In genomic region chr5:143547342-143547741, GRCh38 we compare ENCODE assay signal across 1 cellular context.
TF ChIP-seq lines count a peak whose summit lies in the region.

No MANE protein-coding gene starts in this region.

TF ChIP-seq in HepG2, 621 proteins besides CTCF, POLR2A, EP300 and RAD21 (continued from another document and continues in another):
- TF ChIP-seq, protein P1, sequence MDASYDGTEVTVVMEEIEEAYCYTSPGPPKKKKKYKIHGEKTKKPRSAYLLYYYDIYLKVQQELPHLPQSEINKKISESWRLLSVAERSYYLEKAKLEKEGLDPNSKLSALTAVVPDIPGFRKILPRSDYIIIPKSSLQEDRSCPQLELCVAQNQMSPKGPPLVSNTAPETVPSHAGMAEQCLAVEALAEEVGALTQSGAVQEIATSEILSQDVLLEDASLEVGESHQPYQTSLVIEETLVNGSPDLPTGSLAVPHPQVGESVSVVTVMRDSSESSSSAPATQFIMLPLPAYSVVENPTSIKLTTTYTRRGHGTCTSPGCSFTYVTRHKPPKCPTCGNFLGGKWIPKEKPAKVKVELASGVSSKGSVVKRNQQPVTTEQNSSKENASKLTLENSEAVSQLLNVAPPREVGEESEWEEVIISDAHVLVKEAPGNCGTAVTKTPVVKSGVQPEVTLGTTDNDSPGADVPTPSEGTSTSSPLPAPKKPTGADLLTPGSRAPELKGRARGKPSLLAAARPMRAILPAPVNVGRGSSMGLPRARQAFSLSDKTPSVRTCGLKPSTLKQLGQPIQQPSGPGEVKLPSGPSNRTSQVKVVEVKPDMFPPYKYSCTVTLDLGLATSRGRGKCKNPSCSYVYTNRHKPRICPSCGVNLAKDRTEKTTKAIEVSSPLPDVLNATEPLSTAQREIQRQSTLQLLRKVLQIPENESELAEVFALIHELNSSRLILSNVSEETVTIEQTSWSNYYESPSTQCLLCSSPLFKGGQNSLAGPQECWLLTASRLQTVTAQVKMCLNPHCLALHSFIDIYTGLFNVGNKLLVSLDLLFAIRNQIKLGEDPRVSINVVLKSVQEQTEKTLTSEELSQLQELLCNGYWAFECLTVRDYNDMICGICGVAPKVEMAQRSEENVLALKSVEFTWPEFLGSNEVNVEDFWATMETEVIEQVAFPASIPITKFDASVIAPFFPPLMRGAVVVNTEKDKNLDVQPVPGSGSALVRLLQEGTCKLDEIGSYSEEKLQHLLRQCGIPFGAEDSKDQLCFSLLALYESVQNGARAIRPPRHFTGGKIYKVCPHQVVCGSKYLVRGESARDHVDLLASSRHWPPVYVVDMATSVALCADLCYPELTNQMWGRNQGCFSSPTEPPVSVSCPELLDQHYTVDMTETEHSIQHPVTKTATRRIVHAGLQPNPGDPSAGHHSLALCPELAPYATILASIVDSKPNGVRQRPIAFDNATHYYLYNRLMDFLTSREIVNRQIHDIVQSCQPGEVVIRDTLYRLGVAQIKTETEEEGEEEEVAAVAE (CRISPR knock-in tag; IDR thresholded peaks at IDR 0.05; ENCODE audit: borderline replicate concordance), result 0 out of 2 replicates have a peak, but pooled peaks have one; percentile 53
- TF ChIP-seq ARNT2 (CRISPR knock-in tag; IDR thresholded peaks at IDR 0.05; ENCODE audit: low read depth) (no peak), NFIC (IDR thresholded peaks at IDR 0.05; ENCODE audit: low read length) (peak; percentile 91), ZFYVE20 (CRISPR knock-in tag; IDR thresholded peaks at IDR 0.05; ENCODE audit: borderline replicate concordance, low read depth) (no peak), ATM (IDR thresholded peaks at IDR 0.05; ENCODE audit: borderline replicate concordance) (no peak), NR1H2 (CRISPR knock-in tag; IDR thresholded peaks at IDR 0.05; ENCODE audit: borderline replicate concordance, low read depth) (no peak), ZNF652 (CRISPR knock-in tag; IDR thresholded peaks at IDR 0.05; ENCODE audit: borderline replicate concordance, low read depth) (no peak; the same call in 1 of the 2 replicates), CERS6 (CRISPR knock-in tag; IDR thresholded peaks at IDR 0.05) (no peak), HOXA3 (CRISPR knock-in tag; IDR thresholded peaks at IDR 0.05) (0 out of 2 replicates have a peak, but pooled peaks have one; percentile 25), MYPOP (CRISPR knock-in tag; IDR thresholded peaks at IDR 0.05) (no peak), DPF2 (CRISPR knock-in tag; IDR thresholded peaks at IDR 0.05; ENCODE audit: borderline replicate concordance, low read depth) (peak; percentile 75; the same call in 1 of the 2 replicates), ESRRA (CRISPR knock-in tag; IDR thresholded peaks at IDR 0.05; ENCODE audit: low read depth) (no peak), SNAPC2 (CRISPR knock-in tag; IDR thresholded peaks at IDR 0.05) (no peak; the same call in 1 of the 2 replicates), SKI (IDR thresholded peaks at IDR 0.05; ENCODE audit: partially characterized antibody) (no peak), MXI1 (IDR thresholded peaks at IDR 0.05; ENCODE audit: borderline replicate concordance, low read depth, low read length) (no peak), ZNF274 (CRISPR knock-in tag; IDR thresholded peaks at IDR 0.05) (no peak), KLF9 (CRISPR knock-in tag; IDR thresholded peaks at IDR 0.05; ENCODE audit: low read depth) (no peak), ZNF678 (CRISPR knock-in tag; IDR thresholded peaks at IDR 0.05) (no peak), ISX (CRISPR knock-in tag; conservative IDR thresholded peaks at IDR 0.05) (no peak), SCMH1 (CRISPR knock-in tag; IDR thresholded peaks at IDR 0.05; ENCODE audit: borderline replicate concordance) (no peak), CCAR2 (optimal IDR thresholded peaks at IDR 0.05; ENCODE audit: low read depth, low read length) (no peak), GPBP1L1 (CRISPR knock-in tag; IDR thresholded peaks at IDR 0.05) (no peak), RFX1 (IDR thresholded peaks at IDR 0.05) (no peak), YY1 (IDR thresholded peaks at IDR 0.05; ENCODE audit: insufficient read depth, insufficient replicate concordance, low read depth, low read length) (peak; percentile 38), SRSF4 (IDR thresholded peaks at IDR 0.05; ENCODE audit: low read depth, low read length, poor library complexity, severe bottlenecking) (no peak), ZNF558 (CRISPR knock-in tag; IDR thresholded peaks at IDR 0.05; ENCODE audit: borderline replicate concordance) (no peak), ZFX (CRISPR knock-in tag; IDR thresholded peaks at IDR 0.05; ENCODE audit: low read depth) (no peak), JUND (CRISPR knock-in tag; IDR thresholded peaks at IDR 0.05) (no peak), ZNF780A (CRISPR knock-in tag; IDR thresholded peaks at IDR 0.05) (no peak), FOXK2 (IDR thresholded peaks at IDR 0.05) (peak; percentile 44; the same call in 1 of the 2 replicates), ZNF619 (CRISPR knock-in tag; IDR thresholded peaks at IDR 0.05) (no peak), MIER3 (CRISPR knock-in tag; IDR thresholded peaks at IDR 0.05; ENCODE audit: borderline replicate concordance) (peak; percentile 95), KLF13 (CRISPR knock-in tag; IDR thresholded peaks at IDR 0.05) (no peak), PRDM4 (CRISPR knock-in tag; IDR thresholded peaks at IDR 0.05; ENCODE audit: borderline replicate concordance) (no peak), RBM22 (optimal IDR thresholded peaks at IDR 0.05; ENCODE audit: low read length) (no peak), ZNF598 (CRISPR knock-in tag; IDR thresholded peaks at IDR 0.05; ENCODE audit: borderline replicate concordance) (no peak), PATZ1 (CRISPR knock-in tag; IDR thresholded peaks at IDR 0.05) (peak; percentile 9; the same call in 1 of the 2 replicates), ETV5 (CRISPR knock-in tag; IDR thresholded peaks at IDR 0.05; ENCODE audit: borderline replicate concordance) (peak; percentile 51; the same call in 1 of the 2 replicates), E2F1 (CRISPR knock-in tag; IDR thresholded peaks at IDR 0.05) (no peak)
- TF ChIP-seq, protein P2, sequence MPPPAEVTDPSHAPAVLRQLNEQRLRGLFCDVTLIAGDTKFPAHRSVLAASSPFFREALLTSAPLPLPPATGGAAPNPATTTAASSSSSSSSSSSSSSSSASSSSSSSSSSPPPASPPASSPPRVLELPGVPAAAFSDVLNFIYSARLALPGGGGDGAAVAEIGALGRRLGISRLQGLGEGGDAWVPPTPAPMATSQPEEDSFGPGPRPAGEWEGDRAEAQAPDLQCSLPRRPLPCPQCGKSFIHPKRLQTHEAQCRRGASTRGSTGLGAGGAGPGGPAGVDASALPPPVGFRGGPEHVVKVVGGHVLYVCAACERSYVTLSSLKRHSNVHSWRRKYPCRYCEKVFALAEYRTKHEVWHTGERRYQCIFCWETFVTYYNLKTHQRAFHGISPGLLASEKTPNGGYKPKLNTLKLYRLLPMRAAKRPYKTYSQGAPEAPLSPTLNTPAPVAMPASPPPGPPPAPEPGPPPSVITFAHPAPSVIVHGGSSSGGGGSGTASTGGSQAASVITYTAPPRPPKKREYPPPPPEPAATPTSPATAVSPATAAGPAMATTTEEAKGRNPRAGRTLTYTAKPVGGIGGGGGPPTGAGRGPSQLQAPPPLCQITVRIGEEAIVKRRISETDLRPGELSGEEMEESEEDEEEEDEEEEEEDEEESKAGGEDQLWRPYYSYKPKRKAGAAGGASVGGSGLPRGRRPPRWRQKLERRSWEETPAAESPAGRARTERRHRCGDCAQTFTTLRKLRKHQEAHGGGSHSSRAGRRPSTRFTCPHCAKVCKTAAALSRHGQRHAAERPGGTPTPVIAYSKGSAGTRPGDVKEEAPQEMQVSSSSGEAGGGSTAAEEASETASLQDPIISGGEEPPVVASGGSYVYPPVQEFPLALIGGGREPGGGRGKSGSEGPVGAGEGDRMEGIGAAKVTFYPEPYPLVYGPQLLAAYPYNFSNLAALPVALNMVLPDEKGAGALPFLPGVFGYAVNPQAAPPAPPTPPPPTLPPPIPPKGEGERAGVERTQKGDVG (CRISPR knock-in tag; IDR thresholded peaks at IDR 0.05; ENCODE audit: borderline replicate concordance), result no peak
- TF ChIP-seq, protein P3, sequence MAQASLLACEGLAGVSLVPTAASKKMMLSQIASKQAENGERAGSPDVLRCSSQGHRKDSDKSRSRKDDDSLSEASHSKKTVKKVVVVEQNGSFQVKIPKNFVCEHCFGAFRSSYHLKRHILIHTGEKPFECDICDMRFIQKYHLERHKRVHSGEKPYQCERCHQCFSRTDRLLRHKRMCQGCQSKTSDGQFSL (CRISPR knock-in tag; IDR thresholded peaks at IDR 0.05), result no peak
- TF ChIP-seq, protein P4, sequence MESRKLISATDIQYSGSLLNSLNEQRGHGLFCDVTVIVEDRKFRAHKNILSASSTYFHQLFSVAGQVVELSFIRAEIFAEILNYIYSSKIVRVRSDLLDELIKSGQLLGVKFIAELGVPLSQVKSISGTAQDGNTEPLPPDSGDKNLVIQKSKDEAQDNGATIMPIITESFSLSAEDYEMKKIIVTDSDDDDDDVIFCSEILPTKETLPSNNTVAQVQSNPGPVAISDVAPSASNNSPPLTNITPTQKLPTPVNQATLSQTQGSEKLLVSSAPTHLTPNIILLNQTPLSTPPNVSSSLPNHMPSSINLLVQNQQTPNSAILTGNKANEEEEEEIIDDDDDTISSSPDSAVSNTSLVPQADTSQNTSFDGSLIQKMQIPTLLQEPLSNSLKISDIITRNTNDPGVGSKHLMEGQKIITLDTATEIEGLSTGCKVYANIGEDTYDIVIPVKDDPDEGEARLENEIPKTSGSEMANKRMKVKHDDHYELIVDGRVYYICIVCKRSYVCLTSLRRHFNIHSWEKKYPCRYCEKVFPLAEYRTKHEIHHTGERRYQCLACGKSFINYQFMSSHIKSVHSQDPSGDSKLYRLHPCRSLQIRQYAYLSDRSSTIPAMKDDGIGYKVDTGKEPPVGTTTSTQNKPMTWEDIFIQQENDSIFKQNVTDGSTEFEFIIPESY (CRISPR knock-in tag; IDR thresholded peaks at IDR 0.05), result no peak
- TF ChIP-seq, protein P5, sequence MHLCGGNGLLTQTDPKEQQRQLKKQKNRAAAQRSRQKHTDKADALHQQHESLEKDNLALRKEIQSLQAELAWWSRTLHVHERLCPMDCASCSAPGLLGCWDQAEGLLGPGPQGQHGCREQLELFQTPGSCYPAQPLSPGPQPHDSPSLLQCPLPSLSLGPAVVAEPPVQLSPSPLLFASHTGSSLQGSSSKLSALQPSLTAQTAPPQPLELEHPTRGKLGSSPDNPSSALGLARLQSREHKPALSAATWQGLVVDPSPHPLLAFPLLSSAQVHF (CRISPR knock-in tag; IDR thresholded peaks at IDR 0.05), result no peak
